In genomic region chr2:219441451-219442205, GRCh38 we compare ENCODE assay signal across 1 cellular context.
TF ChIP-seq lines count a peak whose summit lies in the region.

No MANE protein-coding gene starts in this region.

TF ChIP-seq in HepG2, 621 proteins besides CTCF, POLR2A, EP300 and RAD21:
- no peak for TF ChIP-seq ZNF784 (CRISPR knock-in tag; IDR thresholded peaks at IDR 0.05; ENCODE audit: borderline replicate concordance)
- TF ChIP-seq RNF2 (conservative IDR thresholded peaks at IDR 0.05; ENCODE audit: low read depth) = no peak
- TF ChIP-seq HIVEP1 (CRISPR knock-in tag; IDR thresholded peaks at IDR 0.05) = no peak
- TF ChIP-seq NRL (CRISPR knock-in tag; IDR thresholded peaks at IDR 0.05; ENCODE audit: borderline replicate concordance) = 0 out of 2 replicates have a peak, but pooled peaks have one; percentile 49
- TF ChIP-seq MAF1 (CRISPR knock-in tag; IDR thresholded peaks at IDR 0.05; ENCODE audit: borderline replicate concordance) = no peak
- TF ChIP-seq HIC2 (CRISPR knock-in tag; IDR thresholded peaks at IDR 0.05; ENCODE audit: low read depth) = no peak
- TF ChIP-seq MTF2 (CRISPR knock-in tag; IDR thresholded peaks at IDR 0.05; ENCODE audit: borderline replicate concordance) = peak; percentile 46; the same call in 1 of the 2 replicates
- no peak for TF ChIP-seq ZNF10 (CRISPR knock-in tag; IDR thresholded peaks at IDR 0.05; ENCODE audit: borderline replicate concordance, low read depth)
- TF ChIP-seq HOXA9 (CRISPR knock-in tag; IDR thresholded peaks at IDR 0.05; ENCODE audit: borderline replicate concordance) = 0 out of 2 replicates have a peak, but pooled peaks have one; percentile 34
- no peak for TF ChIP-seq PHF5A (CRISPR knock-in tag; IDR thresholded peaks at IDR 0.05; ENCODE audit: low read depth, unreplicated experiment)
- TF ChIP-seq ZNF687 (CRISPR knock-in tag; IDR thresholded peaks at IDR 0.05) = peak; percentile 28; the same call in 1 of the 2 replicates
- no peak for TF ChIP-seq USF2 (IDR thresholded peaks at IDR 0.05; ENCODE audit: low read depth, low read length)
- TF ChIP-seq USF2 (CRISPR knock-in tag; IDR thresholded peaks at IDR 0.05; ENCODE audit: borderline replicate concordance) = no peak
- TF ChIP-seq NCOR1 (IDR thresholded peaks at IDR 0.05; ENCODE audit: borderline replicate concordance, low read length) = no peak
- no peak for TF ChIP-seq HMGXB4 (CRISPR knock-in tag; IDR thresholded peaks at IDR 0.05; ENCODE audit: borderline replicate concordance in 1 of 2, low read depth in 1 of 2)
- TF ChIP-seq PLRG1 (conservative IDR thresholded peaks at IDR 0.05) = no peak
